In genomic region chr4:38529189-38530115, GRCh38 we compare ENCODE assay signal across 10 cellular contexts.
DNase-seq lines count a peak whose midpoint lies in the region; ATAC-seq and TF ChIP-seq lines count a peak whose summit lies in the region.
"Had no signal": no experiment of that assay in that cellular context is flagged by ENCODE, and none has a peak within 500 bp of the region (broad histone marks: within the 10 kb centered on the region; RNA-seq: fewer than 3 reads in every experiment).

No MANE protein-coding gene starts in this region.

- ATAC-seq in HG03064 (IDR thresholded peaks at IDR 0.05; ENCODE audit: low read depth, unreplicated experiment): peak; percentile 69
- ATAC-seq in activated naive CD8-positive, alpha-beta T cell treated with anti-CD3 and anti-CD28 coated beads, Interleukin-2, amount 10 ng/mL, durations not matched to agents 7 days and 5 days (ENCODE audit: low read depth): peak; percentile 93
- ATAC-seq: A549 had no signal

- H3K9me3 Mint-ChIP-seq in activated naive CD8-positive, alpha-beta T cell treated with anti-CD3 and anti-CD28 coated beads, Interleukin-2, amount 10 ng/mL, durations not matched to agents 7 days and 5 days: peaks cover 1% of the 10 kb centered on the region
- H3K9me3 Mint-ChIP-seq in type B pancreatic cell: no peaks in the 10 kb centered on the region

- TF ChIP-seq CTCF in type B pancreatic cell (conservative IDR thresholded peaks at IDR 0.05): no peak

- H3K4me3 Mint-ChIP-seq in activated naive CD8-positive, alpha-beta T cell treated with anti-CD3 and anti-CD28 coated beads, Interleukin-2, amount 10 ng/mL, durations not matched to agents 7 days and 5 days: peak overlapping the region; percentile 53
- H3K4me3 Mint-ChIP-seq in type B pancreatic cell: no peak overlapping the region
- H3K4me3 Mint-ChIP-seq: neural crest cell had no signal

- H3K27me3 Mint-ChIP-seq in activated naive CD8-positive, alpha-beta T cell treated with anti-CD3 and anti-CD28 coated beads, Interleukin-2, amount 10 ng/mL, durations not matched to agents 7 days and 5 days: no peaks in the 10 kb centered on the region
- no peaks in the 10 kb centered on the region for H3K27me3 Mint-ChIP-seq in type B pancreatic cell

- H3K36me3 Mint-ChIP-seq in activated naive CD8-positive, alpha-beta T cell treated with anti-CD3 and anti-CD28 coated beads, Interleukin-2, amount 10 ng/mL, durations not matched to agents 7 days and 5 days: peaks cover 12% of the 10 kb centered on the region
- peaks cover 3% of the 10 kb centered on the region for H3K36me3 Mint-ChIP-seq in type B pancreatic cell

- peak; percentile 4 for DNase-seq in DMS79 treated with DMSO at 0.1 percent for 48 hours (lab: John Stamatoyannopoulos, UW)
- no peak for DNase-seq in DMS79 (lab: John Stamatoyannopoulos, UW)
- peak; percentile 50 for DNase-seq in RPMI8226
- peak; percentile 36 for DNase-seq in activated naive CD8-positive, alpha-beta T cell treated with anti-CD3 and anti-CD28 coated beads, Interleukin-2, amount 10 ng/mL, durations not matched to agents 7 days and 5 days
- DNase-seq in medulla oblongata (ENCODE audit: extremely low spot score): peak; percentile 69
- no peak for DNase-seq in type B pancreatic cell (ENCODE audit: extremely low spot score, unreplicated experiment)
- DNase-seq in LoVo (ENCODE audit: low spot score): no peak

- POLR2A ChIA-PET in activated naive CD8-positive, alpha-beta T cell treated with anti-CD3 and anti-CD28 coated beads, Interleukin-2, amount 10 ng/mL, durations not matched to agents 7 days and 5 days (lab: Charles Lee): interaction anchor here (0.6 to 0.7 kb wide), 2 partner anchors 20 to 41 kb away, joined by 3 read pairs; no protein-coding TSS in a partner anchor

- H3K4me1 Mint-ChIP-seq in activated naive CD8-positive, alpha-beta T cell treated with anti-CD3 and anti-CD28 coated beads, Interleukin-2, amount 10 ng/mL, durations not matched to agents 7 days and 5 days: peaks cover 9% of the 10 kb centered on the region
- H3K4me1 Mint-ChIP-seq in type B pancreatic cell (ENCODE audit: unreplicated experiment): peaks cover 15% of the 10 kb centered on the region

- H3K27ac Mint-ChIP-seq in activated naive CD8-positive, alpha-beta T cell treated with anti-CD3 and anti-CD28 coated beads, Interleukin-2, amount 10 ng/mL, durations not matched to agents 7 days and 5 days: peak overlapping the region; percentile 92
- H3K27ac Mint-ChIP-seq in type B pancreatic cell: peak overlapping the region; percentile 21

Comparison
In these comparisons a context has a peak if more than half of its experiments do, and no peak if none do; other contexts are left out.
1. DNase-seq: peak in DMS79 treated with DMSO at 0.1 percent for 48 hours (single experiment), RPMI8226 (single experiment), activated naive CD8-positive, alpha-beta T cell treated with anti-CD3 and anti-CD28 coated beads, Interleukin-2, amount 10 ng/mL, durations not matched to agents 7 days and 5 days (single experiment) and medulla oblongata (single experiment); none in DMS79 (single experiment), type B pancreatic cell (single experiment) and LoVo (single experiment).